11 cellular contexts compared by ENCODE assay signal in the genomic region with DNA sequence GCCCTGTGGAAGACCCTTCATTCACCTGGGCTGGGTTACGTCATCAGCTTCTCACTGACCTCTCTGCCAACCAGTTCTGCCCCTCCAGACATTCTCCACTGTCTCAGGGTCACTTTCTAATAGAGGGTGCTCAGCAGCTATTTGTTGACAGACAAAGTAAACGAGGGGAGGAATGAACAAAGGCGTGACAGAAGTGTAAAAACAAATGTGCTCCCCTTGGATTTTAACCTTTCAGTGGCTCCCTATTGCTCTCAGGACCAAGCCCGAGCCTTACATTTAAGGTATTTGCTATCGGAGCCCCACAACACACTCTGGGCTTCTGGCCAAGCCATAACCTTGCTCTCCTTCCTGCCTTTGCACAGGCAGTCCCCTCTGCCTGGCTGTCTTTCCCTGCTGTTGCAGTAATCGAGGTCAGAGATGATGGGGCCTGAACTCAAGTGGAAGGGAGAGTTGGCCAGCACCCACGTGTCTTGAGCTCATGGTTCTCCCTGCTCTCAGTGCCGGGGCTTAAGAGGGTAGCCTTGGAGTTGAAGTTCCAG. TPM values are rescaled to one million over a fixed set of nuclear protein-coding genes. Genes with fewer than 3 reads are reported as not detected.
A peak's percentile ranks its signal among the peaks of the same experiment; 100 is the strongest.
DNase-seq lines count a peak whose midpoint lies in the region; ATAC-seq and TF ChIP-seq lines count a peak whose summit lies in the region.
"Had no signal": no experiment of that assay in that cellular context is flagged by ENCODE, and none has a peak within 500 bp of the region (broad histone marks: within the 10 kb centered on the region; RNA-seq: fewer than 3 reads in every experiment).

No MANE protein-coding gene starts in this region.

- in situ Hi-C loops in astrocyte of the spinal cord (cut with HindIII; ENCODE audit: low sequenced_read_pairs), result no loop called here

- no peak for ATAC-seq in esophagus mucosa
- ATAC-seq: activated CD8-positive, alpha-beta memory T cell treated with anti-CD3 and anti-CD28 coated beads, Interleukin-2, amount 10 ng/mL, durations not matched to agents 7 days and 5 days had no signal

- no peak for TF ChIP-seq CTCF in astrocyte of the spinal cord (IDR thresholded peaks at IDR 0.05; ENCODE audit: low read depth, low read length)

- H3K4me3 ChIP-seq in astrocyte of the spinal cord (ENCODE audit: low read depth, low read length), result no peak overlapping the region

- DNase-seq in DMS153 treated with DMSO at 0.1 percent for 48 hours (lab: John Stamatoyannopoulos, UW; ENCODE audit: unreplicated experiment), result peak; percentile 47
- peak; percentile 55 for DNase-seq in NCI-H1092 (lab: John Stamatoyannopoulos, UW)
- DNase-seq in astrocyte of the spinal cord (ENCODE audit: low read depth, low spot score), result peak; percentile 58
- DNase-seq in mucosa of gallbladder (ENCODE audit: low spot score), result peak; percentile 35
- DNase-seq in NCI-H510A treated with DMSO at 0.1 percent for 48 hours (lab: John Stamatoyannopoulos, UW), result no peak
- DNase-seq in activated naive CD4-positive, alpha-beta T cell (lab: John Stamatoyannopoulos, UW), result no peak
- no peak for DNase-seq in NOMO-1 treated with DMSO at 0.1 percent for 48 hours (lab: John Stamatoyannopoulos, UW; ENCODE audit: unreplicated experiment)
- DNase-seq: activated CD8-positive, alpha-beta memory T cell treated with anti-CD3 and anti-CD28 coated beads, Interleukin-2, amount 10 ng/mL, durations not matched to agents 7 days and 5 days; DMS53; NCI-H2171 had no signal

RNA-seq across cellular contexts. Expression of a gene that starts 9.3 kb away (rescaled TPM):
- total RNA-seq in mucosa of gallbladder (303 TPM), esophagus mucosa (10.8 TPM)

RNA-seq across cellular contexts. Expression of a gene that starts 16.9 kb away (rescaled TPM):
- 11.1 TPM for total RNA-seq in mucosa of gallbladder
- 2.3 TPM for total RNA-seq in esophagus mucosa

RNA-seq across cellular contexts. Expression of a gene that starts 17.0 kb away (rescaled TPM):
- 3.3 TPM for total RNA-seq in mucosa of gallbladder
- 0.52 TPM for total RNA-seq in esophagus mucosa

RNA-seq across cellular contexts. Expression of a gene that starts 48.9 kb away (rescaled TPM):
- total RNA-seq in mucosa of gallbladder (101 TPM), esophagus mucosa (39.5 TPM)

RNA-seq across cellular contexts. Expression of a gene that starts 53.5 kb away (rescaled TPM):
- total RNA-seq in mucosa of gallbladder, result 166 TPM
- 108 TPM for total RNA-seq in esophagus mucosa

Comparison
In these comparisons a context has a peak if more than half of its experiments do, and no peak if none do; other contexts are left out.
1. DNase-seq: peak in DMS153 treated with DMSO at 0.1 percent for 48 hours (single experiment), NCI-H1092 (single experiment), astrocyte of the spinal cord (single experiment) and mucosa of gallbladder (single experiment); none in NCI-H510A treated with DMSO at 0.1 percent for 48 hours (single experiment), activated naive CD4-positive, alpha-beta T cell (0 of 4) and NOMO-1 treated with DMSO at 0.1 percent for 48 hours (single experiment).
2. RNA of a gene that starts 9.3 kb away (total RNA-seq): 303 TPM in mucosa of gallbladder (single experiment); 10.8 TPM in esophagus mucosa (single experiment); every median in the first group is over 10 times any median in the second.